1 cellular context compared by ENCODE assay signal in genomic region chr3:190646996-190647395, GRCh38.
TF ChIP-seq lines count a peak whose summit lies in the region.

No MANE protein-coding gene starts in this region.

TF ChIP-seq in GM23338, 12 proteins besides CTCF, POLR2A, EP300 and RAD21 (continued from another document):
- TF ChIP-seq, protein P1, sequence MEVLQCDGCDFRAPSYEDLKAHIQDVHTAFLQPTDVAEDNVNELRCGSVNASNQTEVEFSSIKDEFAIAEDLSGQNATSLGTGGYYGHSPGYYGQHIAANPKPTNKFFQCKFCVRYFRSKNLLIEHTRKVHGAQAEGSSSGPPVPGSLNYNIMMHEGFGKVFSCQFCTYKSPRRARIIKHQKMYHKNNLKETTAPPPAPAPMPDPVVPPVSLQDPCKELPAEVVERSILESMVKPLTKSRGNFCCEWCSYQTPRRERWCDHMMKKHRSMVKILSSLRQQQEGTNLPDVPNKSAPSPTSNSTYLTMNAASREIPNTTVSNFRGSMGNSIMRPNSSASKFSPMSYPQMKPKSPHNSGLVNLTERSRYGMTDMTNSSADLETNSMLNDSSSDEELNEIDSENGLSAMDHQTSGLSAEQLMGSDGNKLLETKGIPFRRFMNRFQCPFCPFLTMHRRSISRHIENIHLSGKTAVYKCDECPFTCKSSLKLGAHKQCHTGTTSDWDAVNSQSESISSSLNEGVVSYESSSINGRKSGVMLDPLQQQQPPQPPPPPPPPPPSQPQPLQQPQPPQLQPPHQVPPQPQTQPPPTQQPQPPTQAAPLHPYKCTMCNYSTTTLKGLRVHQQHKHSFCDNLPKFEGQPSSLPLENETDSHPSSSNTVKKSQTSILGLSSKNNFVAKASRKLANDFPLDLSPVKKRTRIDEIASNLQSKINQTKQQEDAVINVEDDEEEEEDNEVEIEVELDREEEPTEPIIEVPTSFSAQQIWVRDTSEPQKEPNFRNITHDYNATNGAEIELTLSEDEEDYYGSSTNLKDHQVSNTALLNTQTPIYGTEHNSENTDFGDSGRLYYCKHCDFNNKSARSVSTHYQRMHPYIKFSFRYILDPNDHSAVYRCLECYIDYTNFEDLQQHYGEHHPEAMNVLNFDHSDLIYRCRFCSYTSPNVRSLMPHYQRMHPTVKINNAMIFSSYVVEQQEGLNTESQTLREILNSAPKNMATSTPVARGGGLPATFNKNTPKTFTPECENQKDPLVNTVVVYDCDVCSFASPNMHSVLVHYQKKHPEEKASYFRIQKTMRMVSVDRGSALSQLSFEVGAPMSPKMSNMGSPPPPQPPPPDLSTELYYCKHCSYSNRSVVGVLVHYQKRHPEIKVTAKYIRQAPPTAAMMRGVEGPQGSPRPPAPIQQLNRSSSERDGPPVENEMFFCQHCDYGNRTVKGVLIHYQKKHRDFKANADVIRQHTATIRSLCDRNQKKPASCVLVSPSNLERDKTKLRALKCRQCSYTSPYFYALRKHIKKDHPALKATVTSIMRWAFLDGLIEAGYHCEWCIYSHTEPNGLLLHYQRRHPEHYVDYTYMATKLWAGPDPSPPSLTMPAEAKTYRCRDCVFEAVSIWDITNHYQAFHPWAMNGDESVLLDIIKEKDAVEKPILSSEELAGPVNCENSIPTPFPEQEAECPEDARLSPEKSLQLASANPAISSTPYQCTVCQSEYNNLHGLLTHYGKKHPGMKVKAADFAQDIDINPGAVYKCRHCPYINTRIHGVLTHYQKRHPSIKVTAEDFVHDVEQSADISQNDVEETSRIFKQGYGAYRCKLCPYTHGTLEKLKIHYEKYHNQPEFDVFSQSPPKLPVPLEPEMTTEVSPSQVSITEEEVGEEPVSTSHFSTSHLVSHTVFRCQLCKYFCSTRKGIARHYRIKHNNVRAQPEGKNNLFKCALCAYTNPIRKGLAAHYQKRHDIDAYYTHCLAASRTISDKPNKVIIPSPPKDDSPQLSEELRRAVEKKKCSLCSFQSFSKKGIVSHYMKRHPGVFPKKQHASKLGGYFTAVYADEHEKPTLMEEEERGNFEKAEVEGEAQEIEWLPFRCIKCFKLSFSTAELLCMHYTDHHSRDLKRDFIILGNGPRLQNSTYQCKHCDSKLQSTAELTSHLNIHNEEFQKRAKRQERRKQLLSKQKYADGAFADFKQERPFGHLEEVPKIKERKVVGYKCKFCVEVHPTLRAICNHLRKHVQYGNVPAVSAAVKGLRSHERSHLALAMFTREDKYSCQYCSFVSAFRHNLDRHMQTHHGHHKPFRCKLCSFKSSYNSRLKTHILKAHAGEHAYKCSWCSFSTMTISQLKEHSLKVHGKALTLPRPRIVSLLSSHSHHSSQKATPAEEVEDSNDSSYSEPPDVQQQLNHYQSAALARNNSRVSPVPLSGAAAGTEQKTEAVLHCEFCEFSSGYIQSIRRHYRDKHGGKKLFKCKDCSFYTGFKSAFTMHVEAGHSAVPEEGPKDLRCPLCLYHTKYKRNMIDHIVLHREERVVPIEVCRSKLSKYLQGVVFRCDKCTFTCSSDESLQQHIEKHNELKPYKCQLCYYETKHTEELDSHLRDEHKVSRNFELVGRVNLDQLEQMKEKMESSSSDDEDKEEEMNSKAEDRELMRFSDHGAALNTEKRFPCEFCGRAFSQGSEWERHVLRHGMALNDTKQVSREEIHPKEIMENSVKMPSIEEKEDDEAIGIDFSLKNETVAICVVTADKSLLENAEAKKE (CRISPR knock-in tag; IDR thresholded peaks at IDR 0.05), result no peak
- TF ChIP-seq ZNF114 (CRISPR knock-in tag; IDR thresholded peaks at IDR 0.05), result no peak
TF ChIP-seq in GM23338: peak in this region for 0.
